ENCODE assay signal across 7 cellular contexts in the genomic region with DNA sequence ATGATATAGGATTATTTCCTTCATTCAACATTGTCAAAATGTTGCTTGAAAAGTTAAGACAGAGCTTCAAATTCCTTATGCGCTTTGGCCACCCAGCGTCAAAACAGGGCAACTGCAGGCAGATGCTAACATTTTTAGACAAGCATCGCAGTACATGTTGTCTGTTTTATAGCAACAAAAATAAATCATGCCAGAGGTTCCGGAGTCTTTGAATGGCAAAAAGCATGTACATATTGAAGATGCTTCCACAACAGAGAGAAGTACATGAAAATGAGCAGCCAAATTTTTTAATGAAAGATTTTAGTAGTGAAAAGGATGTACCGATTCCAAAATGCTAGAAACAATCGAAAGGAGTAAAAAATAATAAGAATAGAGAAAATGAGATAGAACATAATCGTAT.
DNase-seq lines count a peak whose midpoint lies in the region; ATAC-seq, FAIRE-seq and TF ChIP-seq lines count a peak whose summit lies in the region.

No MANE protein-coding gene starts in this region.

- H3K4me1 ChIP-seq in neutrophil (ENCODE audit: control insufficient read depth in 1 of 2, insufficient read depth in 1 of 2, low read depth in 1 of 2, low read length in 1 of 2): peaks cover 51 to 59% of the 10 kb centered on the region in 2 experiments

- no peaks in the 10 kb centered on the region for H3K9me3 ChIP-seq in neutrophil

- H3K36me3 ChIP-seq in neutrophil: no peaks in the 10 kb centered on the region

- H3K27ac ChIP-seq in neutrophil: peak overlapping the region; percentile 98

- DNase-seq in KBM-7 (peak; percentile 57), epithelial cell of esophagus (ENCODE audit: low read depth) (peak; percentile 69), cerebellar nuclear complex (lab: John Stamatoyannopoulos, UW) (no peak)

- TF ChIP-seq CTCF in WI38 (IDR thresholded peaks at IDR 0.05; ENCODE audit: low read depth, low read length): peak; percentile 93
- peak; percentile 96 for TF ChIP-seq CTCF in epithelial cell of esophagus (IDR thresholded peaks at IDR 0.05; ENCODE audit: insufficient read depth, low read depth, low read length, missing control alignments)
- peak; percentile 93 for TF ChIP-seq CTCF in neutrophil (IDR thresholded peaks at IDR 0.05)

- H3K4me3 ChIP-seq in WI38 (ENCODE audit: low read depth, low read length) (no peak overlapping the region), epithelial cell of esophagus (ENCODE audit: low read length) (no peak overlapping the region), neutrophil (ENCODE audit: low read depth in 1 of 2, low read length in 1 of 2) (peak overlapping the region in 1 of 2 experiments; percentile 22)

- in situ Hi-C loops in KBM-7 (cut with MboI; ENCODE audit: low pct_unique_long_range_greater_than_20kb, low sequenced_read_pairs): no loop called here

- ATAC-seq in GM21381 (IDR thresholded peaks at IDR 0.05; ENCODE audit: unreplicated experiment): peak; percentile 86

- no peaks in the 10 kb centered on the region for H3K27me3 ChIP-seq in neutrophil

- peak; percentile 92 for FAIRE-seq in G401.6 (lab: Jason Lieb, UNC)

Comparison
In these comparisons a context has a peak if more than half of its experiments do, and no peak if none do; other contexts are left out.
1. DNase-seq: peak in KBM-7 (single experiment) and epithelial cell of esophagus (single experiment); none in cerebellar nuclear complex (0 of 2).
2. Peak in every context shown above with its lines, with median percentiles within 50 percentile points of each other: CTCF ChIP-seq.